ENCODE assay signal across 17 cellular contexts in the genomic region with DNA sequence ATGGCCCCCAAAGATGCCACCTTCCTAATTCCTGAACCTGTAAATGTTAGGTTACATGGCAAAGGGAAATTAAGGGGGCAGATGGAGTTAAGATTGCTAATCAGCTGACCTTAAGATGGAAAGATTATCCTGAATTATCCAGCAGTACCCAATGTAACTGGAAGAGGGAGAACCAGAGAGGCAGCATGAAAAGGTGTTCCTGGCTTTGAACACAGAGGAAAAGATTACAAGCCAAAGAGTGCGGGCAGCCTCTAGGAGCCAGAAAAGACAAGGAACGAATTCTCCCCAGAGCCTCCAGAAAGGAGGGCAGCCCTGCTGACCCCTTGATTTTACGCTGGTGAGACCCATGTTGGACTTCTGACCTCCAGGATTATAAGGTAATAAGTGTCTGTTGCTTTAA. TPM values are rescaled to one million over a fixed set of nuclear protein-coding genes. Genes with fewer than 3 reads are reported as not detected.
A peak's percentile ranks its signal among the peaks of the same experiment; 100 is the strongest.
DNase-seq lines count a peak whose midpoint lies in the region; ATAC-seq and TF ChIP-seq lines count a peak whose summit lies in the region.
"Had no signal": no experiment of that assay in that cellular context is flagged by ENCODE, and none has a peak within 500 bp of the region (broad histone marks: within the 10 kb centered on the region; RNA-seq: fewer than 3 reads in every experiment).

No MANE protein-coding gene starts in this region.

- H3K4me2 ChIP-seq in GM23338: no peak overlapping the region
- H3K4me2 ChIP-seq: KMS-11, PC-9 had no signal

- no peaks in the 10 kb centered on the region for H3K79me2 ChIP-seq in GM23338 (replicated peaks; ENCODE audit: insufficient read depth)

- ATAC-seq in GM23338 (no peak), GM19452 (IDR thresholded peaks at IDR 0.05; ENCODE audit: unreplicated experiment) (no peak)
- no peak for ATAC-seq in naive thymus-derived CD8-positive, alpha-beta T cell

- H3K27ac Mint-ChIP-seq in GM23338 (no peak overlapping the region), endothelial cell (ENCODE audit: unreplicated experiment) (peak overlapping the region; percentile 74)
- peak overlapping the region in 1 of 10 donors; percentile 29 for H3K27ac Mint-ChIP-seq in naive thymus-derived CD8-positive, alpha-beta T cell
- H3K27ac Mint-ChIP-seq: CD4-positive, alpha-beta memory T cell had no signal

- H2AFZ ChIP-seq in GM23338: peak overlapping the region; percentile 35; the same call in 1 of the 2 replicates
- H2AFZ ChIP-seq: PC-9 had no signal

- no peaks in the 10 kb centered on the region for H3K9me3 Mint-ChIP-seq in GM23338
- H3K9me3 Mint-ChIP-seq in endothelial cell (ENCODE audit: unreplicated experiment): no peaks in the 10 kb centered on the region
- H3K9me3 Mint-ChIP-seq in naive thymus-derived CD8-positive, alpha-beta T cell: no peaks in the 10 kb centered on the region
- H3K9me3 Mint-ChIP-seq: CD4-positive, alpha-beta memory T cell had no signal

- H3K27ac ChIP-seq in GM23338 (ENCODE audit: low read depth): no peak overlapping the region
- H3K27ac ChIP-seq: KMS-11, PC-9, SK-N-MC had no signal

- peaks cover 26% of the 10 kb centered on the region for H3K4me1 Mint-ChIP-seq in GM23338
- H3K4me1 Mint-ChIP-seq in endothelial cell (ENCODE audit: unreplicated experiment): peaks cover 18% of the 10 kb centered on the region
- peaks cover 5 to 10% (median 8%) of the 10 kb centered on the region in 4 donors for H3K4me1 Mint-ChIP-seq in naive thymus-derived CD8-positive, alpha-beta T cell

- H3K4me3 Mint-ChIP-seq in GM23338 (no peak overlapping the region), endothelial cell (ENCODE audit: unreplicated experiment) (no peak overlapping the region)
- H3K4me3 Mint-ChIP-seq in naive thymus-derived CD8-positive, alpha-beta T cell: no peak overlapping the region

- POLR2A ChIA-PET in naive thymus-derived CD8-positive, alpha-beta T cell (lab: Charles Lee): no interaction called here

- H3K9me2 ChIP-seq in GM23338 (ENCODE audit: insufficient read depth): peaks cover 7% of the 10 kb centered on the region; the same call in 1 of the 2 replicates

- no peaks in the 10 kb centered on the region for H4K20me1 ChIP-seq in GM23338 (replicated peaks; ENCODE audit: insufficient read depth)

- DNase-seq in GM23338 (ENCODE audit: low spot score): peak; percentile 45
- DNase-seq in NCI-H82 treated with DMSO at 0.1 percent for 48 hours (lab: John Stamatoyannopoulos, UW; ENCODE audit: unreplicated experiment): peak; percentile 80
- DNase-seq in endothelial cell (ENCODE audit: low spot score): no peak
- DNase-seq in retinal pigment epithelial cell (ENCODE audit: low read depth): no peak
- no peak for DNase-seq in naive thymus-derived CD8-positive, alpha-beta T cell
- no peak for DNase-seq in occipital lobe (lab: John Stamatoyannopoulos, UW)
- DNase-seq: BE2C; CD4-positive, alpha-beta memory T cell; MG63; NCI-H1105; NCI-H187; PC-9 had no signal

- H3K27me3 Mint-ChIP-seq in GM23338 (ENCODE audit: insufficient read depth, low read depth, poor library complexity) (peaks cover 6% of the 10 kb centered on the region), endothelial cell (ENCODE audit: unreplicated experiment) (peaks cover 3% of the 10 kb centered on the region)
- peaks cover 0 to 2% (median 0%) of the 10 kb centered on the region in 5 donors for H3K27me3 Mint-ChIP-seq in naive thymus-derived CD8-positive, alpha-beta T cell
- H3K27me3 Mint-ChIP-seq: CD4-positive, alpha-beta memory T cell had no signal

- H3K4me1 ChIP-seq in GM23338 (ENCODE audit: insufficient read depth): peaks cover 13% of the 10 kb centered on the region; the same call in 1 of the 2 replicates
- H3K4me1 ChIP-seq: BE2C had no signal

- TF ChIP-seq CTCF in GM23338 (conservative IDR thresholded peaks at IDR 0.05; ENCODE audit: low read depth in 2 of 2) (no peak), endothelial cell (IDR thresholded peaks at IDR 0.05; ENCODE audit: unreplicated experiment) (no peak), retinal pigment epithelial cell (conservative IDR thresholded peaks at IDR 0.05; ENCODE audit: low read depth, low read length) (peak; percentile 1)

- 0 out of 2 replicates have a peak, but pooled peaks cover 4% of the 10 kb centered on the region for H3F3A ChIP-seq in GM23338 (replicated peaks; ENCODE audit: low read depth)

- H3K4me3 ChIP-seq in GM23338 (no peak overlapping the region), retinal pigment epithelial cell (ENCODE audit: low read length) (no peak overlapping the region)
- H3K4me3 ChIP-seq: MG63, PC-9, SK-N-MC had no signal

- H3K36me3 Mint-ChIP-seq in GM23338 (ENCODE audit: low read depth): no peaks in the 10 kb centered on the region
- H3K36me3 Mint-ChIP-seq in endothelial cell (ENCODE audit: low read depth, unreplicated experiment): no peaks in the 10 kb centered on the region
- no peaks in the 10 kb centered on the region for H3K36me3 Mint-ChIP-seq in naive thymus-derived CD8-positive, alpha-beta T cell
- H3K36me3 Mint-ChIP-seq: CD4-positive, alpha-beta memory T cell had no signal

- H3K36me3 ChIP-seq in GM23338 (ENCODE audit: insufficient read depth): no peaks in the 10 kb centered on the region
- H3K36me3 ChIP-seq: BE2C, MG63 had no signal

- H3K27me3 ChIP-seq in GM23338 (ENCODE audit: insufficient read depth): no peaks in the 10 kb centered on the region
- H3K27me3 ChIP-seq: BE2C, MG63 had no signal

TF ChIP-seq in GM23338, 12 proteins besides CTCF, POLR2A, EP300 and RAD21:
- TF ChIP-seq, protein P1, sequence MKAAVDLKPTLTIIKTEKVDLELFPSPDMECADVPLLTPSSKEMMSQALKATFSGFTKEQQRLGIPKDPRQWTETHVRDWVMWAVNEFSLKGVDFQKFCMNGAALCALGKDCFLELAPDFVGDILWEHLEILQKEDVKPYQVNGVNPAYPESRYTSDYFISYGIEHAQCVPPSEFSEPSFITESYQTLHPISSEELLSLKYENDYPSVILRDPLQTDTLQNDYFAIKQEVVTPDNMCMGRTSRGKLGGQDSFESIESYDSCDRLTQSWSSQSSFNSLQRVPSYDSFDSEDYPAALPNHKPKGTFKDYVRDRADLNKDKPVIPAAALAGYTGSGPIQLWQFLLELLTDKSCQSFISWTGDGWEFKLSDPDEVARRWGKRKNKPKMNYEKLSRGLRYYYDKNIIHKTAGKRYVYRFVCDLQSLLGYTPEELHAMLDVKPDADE (IDR thresholded peaks at IDR 0.05): no peak
- TF ChIP-seq STAT1 (IDR thresholded peaks at IDR 0.05; ENCODE audit: unreplicated experiment): no peak
- TF ChIP-seq EZH2 (IDR thresholded peaks at IDR 0.05; ENCODE audit: low read depth, unreplicated experiment): no peak

RNA-seq across cellular contexts. Expression of a gene that starts 15.1 kb away (rescaled TPM):
- total RNA-seq in GM23338 (2014; rRNA removed; shearing (Covaris generic)): not detected in 2 replicates
- not detected in 2 replicates for polyA plus RNA-seq in GM23338 (2016; fragmentation: Nextera tagmentation; extraction: Ambion mirVana)
- total RNA-seq in endothelial cell (ENCODE audit: unreplicated experiment): not detected
- not detected for total RNA-seq in naive thymus-derived CD8-positive, alpha-beta T cell
- not detected for polyA plus RNA-seq in naive thymus-derived CD8-positive, alpha-beta T cell
- total RNA-seq in occipital lobe: not detected
- total RNA-seq: CD4-positive, alpha-beta memory T cell; NCI-H460; T-helper 1 cell treated with Interleukin-12 subunit alpha and Interleukin-12 subunit beta and Interleukin-4 antibody, amounts not matched to agents 30 ng/mL and 1 ng/mL, for 36 hours had no signal

RNA-seq across cellular contexts. Expression of a gene that starts 25.5 kb away (rescaled TPM):
- 14.2 and 19.1 TPM in 2 replicates for total RNA-seq in GM23338 (2014; rRNA removed; shearing (Covaris generic))
- polyA plus RNA-seq in GM23338 (2016; fragmentation: Nextera tagmentation; extraction: Ambion mirVana): 5.9 and 8.4 TPM in 2 replicates
- total RNA-seq in endothelial cell (ENCODE audit: unreplicated experiment) (0.97 TPM), occipital lobe (0.78 TPM)
- under 1 TPM in 1 of 2 experiments, not detected in 1; 0.36 TPM for total RNA-seq in naive thymus-derived CD8-positive, alpha-beta T cell
- under 1 TPM in 2 of 3 donors, not detected in 1; 0.13 to 0.33 TPM for polyA plus RNA-seq in naive thymus-derived CD8-positive, alpha-beta T cell
- polyA plus RNA-seq: CD4-positive, alpha-beta memory T cell had no signal

RNA-seq across cellular contexts. Expression of a gene that starts 31.1 kb away (rescaled TPM):
- 122 and 174 TPM in 2 replicates for total RNA-seq in GM23338 (2014; rRNA removed; shearing (Covaris generic))
- 711 and 755 TPM in 2 replicates for polyA plus RNA-seq in GM23338 (2016; fragmentation: Nextera tagmentation; extraction: Ambion mirVana)
- 203 TPM for total RNA-seq in endothelial cell (ENCODE audit: unreplicated experiment)
- 10 to 100 TPM; 71.4 to 77.7 TPM for total RNA-seq in naive thymus-derived CD8-positive, alpha-beta T cell
- polyA plus RNA-seq in naive thymus-derived CD8-positive, alpha-beta T cell: 100 to 1,000 TPM; 158 to 206 (median 163) TPM
- 68.0 TPM for total RNA-seq in occipital lobe

RNA-seq across cellular contexts. Expression of a gene that starts 54.1 kb away (rescaled TPM):
- 47.6 TPM in 2 replicates for total RNA-seq in GM23338 (2014; rRNA removed; shearing (Covaris generic))
- 24.6 and 27.2 TPM in 2 replicates for polyA plus RNA-seq in GM23338 (2016; fragmentation: Nextera tagmentation; extraction: Ambion mirVana)
- total RNA-seq in endothelial cell (ENCODE audit: unreplicated experiment) (40.9 TPM), occipital lobe (50.8 TPM)
- total RNA-seq in naive thymus-derived CD8-positive, alpha-beta T cell: 10 to 100 TPM; 73.8 to 77.1 TPM
- 10 to 100 TPM; 36.1 to 42.7 (median 36.5) TPM for polyA plus RNA-seq in naive thymus-derived CD8-positive, alpha-beta T cell

Comparison
In these comparisons a context has a peak if more than half of its experiments do, and no peak if none do; other contexts are left out.
1. DNase-seq: peak in GM23338 (single experiment) and NCI-H82 treated with DMSO at 0.1 percent for 48 hours (single experiment); none in endothelial cell (single experiment), retinal pigment epithelial cell (single experiment), naive thymus-derived CD8-positive, alpha-beta T cell (0 of 10) and occipital lobe (single experiment).